Comparison of ENCODE assay signal across 15 cellular contexts in the genomic region with DNA sequence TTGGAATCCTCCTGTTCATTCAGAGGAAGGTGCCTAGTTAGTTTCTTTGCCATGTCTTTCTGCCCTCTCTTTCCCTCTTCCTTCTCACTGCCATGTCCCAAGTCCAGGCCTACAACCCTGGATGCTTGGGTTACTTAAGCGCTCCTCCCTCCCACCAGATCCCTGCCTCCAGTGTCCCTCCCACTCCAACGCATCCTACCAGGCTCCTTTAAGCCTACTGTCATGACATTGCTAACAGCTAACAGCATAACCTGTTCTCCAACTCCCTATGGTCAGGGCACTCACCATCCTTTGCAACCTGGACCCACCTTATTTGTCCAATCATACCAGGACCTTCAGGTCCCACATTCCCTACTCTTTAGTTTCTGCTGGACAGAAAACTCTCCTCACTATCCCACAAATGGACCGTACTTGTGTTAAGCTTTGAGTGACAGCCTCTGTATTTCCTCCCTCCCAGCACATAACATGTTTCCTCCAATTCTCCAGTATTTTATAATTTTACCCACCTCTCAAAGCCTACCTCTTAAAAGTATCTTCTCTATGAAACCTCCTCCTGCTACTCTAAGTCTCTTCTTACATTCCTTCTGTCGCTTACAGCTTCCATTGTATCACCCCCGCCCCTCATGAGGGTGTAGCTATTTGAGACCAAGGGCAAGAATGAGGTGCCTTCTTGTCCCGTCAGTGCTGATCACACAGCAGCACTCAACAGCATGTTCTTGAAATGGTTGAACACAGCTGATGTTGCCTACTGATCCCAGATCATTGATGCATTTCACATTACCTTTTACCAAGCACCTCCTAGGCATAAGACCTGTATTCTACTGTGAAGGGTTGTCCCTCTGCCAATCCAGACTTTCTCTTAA.
DNase-seq lines count a peak whose midpoint lies in the region; ATAC-seq and TF ChIP-seq lines count a peak whose summit lies in the region.
"Had no signal": no experiment of that assay in that cellular context is flagged by ENCODE, and none has a peak within 500 bp of the region (broad histone marks: within the 10 kb centered on the region; RNA-seq: fewer than 3 reads in every experiment).

No MANE protein-coding gene starts in this region.

- peak overlapping the region; percentile 67 to 86 for H3K9ac ChIP-seq in duodenal mucosa (ENCODE audit: low read depth in 1 of 2, low read length in 2 of 2)

- TF ChIP-seq CTCF in C4-2B (conservative IDR thresholded peaks at IDR 0.05) (no peak), LNCaP clone FGC (IDR thresholded peaks at IDR 0.05; ENCODE audit: control insufficient read depth, extremely low read depth, insufficient read depth) (no peak), nephron (IDR thresholded peaks at IDR 0.05; ENCODE audit: unreplicated experiment in 3 of 3) (no peak), WERI-Rb-1 (IDR thresholded peaks at IDR 0.05; ENCODE audit: low read depth, low read length) (no peak)

- no peaks in the 10 kb centered on the region for H3K36me3 Mint-ChIP-seq in nephron (ENCODE audit: low read depth)
- H3K36me3 Mint-ChIP-seq: activated naive CD4-positive, alpha-beta T cell treated with anti-CD3 and anti-CD28 coated beads, Interleukin-2, amount 10 ng/mL, durations not matched to agents 7 days and 5 days had no signal

- no peak for ATAC-seq in HG02588 (IDR thresholded peaks at IDR 0.05; ENCODE audit: unreplicated experiment)

- DNase-seq in LNCaP clone FGC (ENCODE audit: low read depth) = no peak
- no peak for DNase-seq in DMS 273 (lab: John Stamatoyannopoulos, UW; ENCODE audit: unreplicated experiment)
- DNase-seq in WERI-Rb-1 = no peak
- DNase-seq in NCI-H1105 (lab: John Stamatoyannopoulos, UW) = no peak
- DNase-seq: ACHN; activated naive CD4-positive, alpha-beta T cell treated with anti-CD3 and anti-CD28 coated beads, Interleukin-2, amount 10 ng/mL, durations not matched to agents 7 days and 5 days; head of caudate nucleus; NCI-H2171 treated with DMSO at 0.1 percent for 48 hours; NK-92 treated with Interleukin-12 subunit alpha and Interleukin-12 subunit beta, amount 100 ng/mL, for 24 hours had no signal

- no peaks in the 10 kb centered on the region for H3K27me3 ChIP-seq in duodenal mucosa (ENCODE audit: control insufficient read depth in 1 of 2, insufficient read depth in 2 of 2, low read length in 2 of 2)
- no peaks in the 10 kb centered on the region for H3K27me3 ChIP-seq in WERI-Rb-1 (ENCODE audit: insufficient read depth, low read depth, severe bottlenecking)

- H3K27ac ChIP-seq in C4-2B (peak overlapping the region; percentile 12; the same call in 1 of the 2 replicates), duodenal mucosa (ENCODE audit: low read depth, low read length) (peak overlapping the region; percentile 69), WERI-Rb-1 (no peak overlapping the region)
- H3K27ac ChIP-seq: SJSA1 had no signal

- H3K27me3 Mint-ChIP-seq in nephron (ENCODE audit: low read depth) = no peaks in the 10 kb centered on the region

- no peaks in the 10 kb centered on the region for H3K9me3 ChIP-seq in duodenal mucosa (ENCODE audit: control insufficient read depth in 1 of 2, low read length in 2 of 2)
- H3K9me3 ChIP-seq in WERI-Rb-1 (ENCODE audit: severe bottlenecking) = no peaks in the 10 kb centered on the region
- H3K9me3 ChIP-seq: SJSA1 had no signal

- H3K4me3 Mint-ChIP-seq in nephron = peak overlapping the region; percentile 47 to 77 (median 55)
- H3K4me3 Mint-ChIP-seq: activated naive CD4-positive, alpha-beta T cell treated with anti-CD3 and anti-CD28 coated beads, Interleukin-2, amount 10 ng/mL, durations not matched to agents 7 days and 5 days; central memory CD8-positive, alpha-beta T cell had no signal

- peak overlapping the region; percentile 56 for H3K4me3 ChIP-seq in LNCaP clone FGC (ENCODE audit: low read depth, low read length)
- H3K4me3 ChIP-seq in duodenal mucosa (ENCODE audit: low read depth in 1 of 2, low read length in 2 of 2) = peak overlapping the region; percentile 73 to 75
- no peak overlapping the region for H3K4me3 ChIP-seq in WERI-Rb-1 (ENCODE audit: low read depth, low read length)
- H3K4me3 ChIP-seq: SJSA1 had no signal

- peaks cover 47 to 61% of the 10 kb centered on the region in 2 donors for H3K4me1 ChIP-seq in duodenal mucosa (ENCODE audit: control insufficient read depth in 1 of 2, insufficient read depth in 2 of 2, low read length in 2 of 2)
- H3K4me1 ChIP-seq: SJSA1 had no signal

- peak overlapping the region; percentile 4 to 80 (median 11) for H3K27ac Mint-ChIP-seq in nephron
- H3K27ac Mint-ChIP-seq: activated naive CD4-positive, alpha-beta T cell treated with anti-CD3 and anti-CD28 coated beads, Interleukin-2, amount 10 ng/mL, durations not matched to agents 7 days and 5 days had no signal

- peaks cover 16% of the 10 kb centered on the region for H3K4me1 Mint-ChIP-seq in nephron
- H3K4me1 Mint-ChIP-seq: activated naive CD4-positive, alpha-beta T cell treated with anti-CD3 and anti-CD28 coated beads, Interleukin-2, amount 10 ng/mL, durations not matched to agents 7 days and 5 days; central memory CD8-positive, alpha-beta T cell had no signal

- H3K36me3 ChIP-seq in duodenal mucosa (ENCODE audit: control insufficient read depth in 1 of 2, insufficient read depth in 2 of 2, low read length in 2 of 2) (no peaks in the 10 kb centered on the region), WERI-Rb-1 (no peaks in the 10 kb centered on the region)
- H3K36me3 ChIP-seq: SJSA1 had no signal

- no peaks in the 10 kb centered on the region for H3K9me3 Mint-ChIP-seq in nephron
- H3K9me3 Mint-ChIP-seq: activated naive CD4-positive, alpha-beta T cell treated with anti-CD3 and anti-CD28 coated beads, Interleukin-2, amount 10 ng/mL, durations not matched to agents 7 days and 5 days; central memory CD8-positive, alpha-beta T cell had no signal
